ENCODE assay signal across 21 cellular contexts in genomic region chr16:8678068-8678927, GRCh38. TPM values are rescaled to one million over a fixed set of nuclear protein-coding genes. Genes with fewer than 3 reads are reported as not detected.
DNase-seq lines count a peak whose midpoint lies in the region; ATAC-seq, FAIRE-seq and TF ChIP-seq lines count a peak whose summit lies in the region.
"Had no signal": no experiment of that assay in that cellular context is flagged by ENCODE, and none has a peak within 500 bp of the region (broad histone marks: within the 10 kb centered on the region; RNA-seq: fewer than 3 reads in every experiment).

No MANE protein-coding gene starts in this region.

- H3K4ac ChIP-seq in H9 (ENCODE audit: low read depth, low read length) = no peak overlapping the region

- no peak overlapping the region for H3K23ac ChIP-seq in H9 (ENCODE audit: insufficient read length, low read depth, low read length)

- no peak overlapping the region for H2BK5ac ChIP-seq in H9 (ENCODE audit: insufficient read length, low read length)

- no peak overlapping the region for H3K9ac ChIP-seq in PC-3 (ENCODE audit: low read length)
- H3K9ac ChIP-seq in H9 (ENCODE audit: extremely low read depth, insufficient read length, low read length) = no peak overlapping the region

- H3K27me3 Mint-ChIP-seq in H9 (ENCODE audit: low read depth) = peaks cover 27% of the 10 kb centered on the region
- H3K27me3 Mint-ChIP-seq: activated CD4-positive, alpha-beta memory T cell treated with anti-CD3 and anti-CD28 coated beads for 36 hours; activated T-helper 17 cell treated with anti-CD3 and anti-CD28 coated beads, Interleukin-2, amount 50 U/mL, for 72 hours; CD4-positive, CD25-positive, alpha-beta regulatory T cell had no signal

- ATAC-seq in PC-3 (peak; percentile 57), pancreas (peak; percentile 6 to 25 (median 10)), gastrocnemius medialis (no peak), HG02973 (IDR thresholded peaks at IDR 0.05; ENCODE audit: unreplicated experiment) (no peak)
- ATAC-seq: activated T-helper 17 cell treated with anti-CD3 and anti-CD28 coated beads, Interleukin-2, amount 50 U/mL, for 72 hours; heart left ventricle; left lung had no signal

- TF ChIP-seq CTCF in PC-3 (conservative IDR thresholded peaks at IDR 0.05; ENCODE audit: low read depth, low read length) = no peak
- TF ChIP-seq CTCF in pancreas (IDR thresholded peaks at IDR 0.05) = no peak
- TF ChIP-seq CTCF in H9 (conservative IDR thresholded peaks at IDR 0.05) = no peak
- no peak for TF ChIP-seq CTCF in gastrocnemius medialis (IDR thresholded peaks at IDR 0.05 in 4 of 5, conservative IDR thresholded peaks at IDR 0.05 in 1 of 5)

- no peak overlapping the region for H2BK120ac ChIP-seq in H9 (ENCODE audit: low read depth, low read length, poor library complexity, severe bottlenecking)

- H2BK12ac ChIP-seq in H9 (ENCODE audit: insufficient read length, low read depth, low read length) = no peak overlapping the region

- H3K27ac ChIP-seq in PC-3 (ENCODE audit: low read length) (peak overlapping the region; percentile 71), esophagus (ENCODE audit: low read depth in 2 of 2, low read length in 1 of 2) (peak overlapping the region; percentile 45 to 68), pancreas (peak overlapping the region in 2 of 4 donors; percentile 72 to 79), H9 (ENCODE audit: insufficient read length, low read depth, low read length) (no peak overlapping the region), gastrocnemius medialis (no peak overlapping the region)
- H3K27ac ChIP-seq: heart left ventricle, left lung, right atrium auricular region, upper lobe of left lung had no signal

- no peak for FAIRE-seq in pancreas (lab: Jason Lieb, UNC)
- FAIRE-seq in GM12892 (lab: Jason Lieb, UNC) = no peak
- FAIRE-seq: GM19239 had no signal

- no peak overlapping the region for H3T11ph ChIP-seq in H9 (ENCODE audit: low read length)

- no peaks in the 10 kb centered on the region for H3K79me2 ChIP-seq in PC-3 (ENCODE audit: low read length)
- H3K79me2 ChIP-seq in H9 (ENCODE audit: insufficient read depth, low read length) = no peaks in the 10 kb centered on the region

- peaks cover 0 to 8% (median 2%) of the 10 kb centered on the region in 3 experiments; a peak in 4 of 7 replicates for H3K36me3 Mint-ChIP-seq in H9 (ENCODE audit: insufficient read depth in 1 of 3, low read depth in 3 of 3)

- H3K9me3 ChIP-seq in PC-3 (ENCODE audit: low read length) (no peaks in the 10 kb centered on the region), esophagus (ENCODE audit: control insufficient read depth in 2 of 2, insufficient read depth in 1 of 2, low read depth in 1 of 2, low read length in 1 of 2) (no peaks in the 10 kb centered on the region), pancreas (no peaks in the 10 kb centered on the region), H9 (ENCODE audit: control insufficient read depth, low read depth, low read length) (no peaks in the 10 kb centered on the region), gastrocnemius medialis (no peaks in the 10 kb centered on the region)
- H3K9me3 ChIP-seq: left lung, right atrium auricular region, upper lobe of left lung had no signal

- H2AK5ac ChIP-seq in H9 (ENCODE audit: insufficient read length, low read length) = no peak overlapping the region

- H4K91ac ChIP-seq in H9 (ENCODE audit: insufficient read length, low read depth, low read length) = no peak overlapping the region

- BruUV-seq in PC-3 (replicated peaks; lab: Mats Ljungman, UMichigan) = no TSS peak

- H3K9me3 Mint-ChIP-seq in H9 = peaks cover 4 to 7% of the 10 kb centered on the region in 2 experiments
- H3K9me3 Mint-ChIP-seq: activated T-helper 17 cell treated with anti-CD3 and anti-CD28 coated beads, Interleukin-2, amount 50 U/mL, for 72 hours had no signal

- intact Hi-C loops in PC-3 (cut with micrococcal nuclease) (no loop called here), pancreas (cut with DNase I) (no loop called here), gastrocnemius medialis (cut with DNase I; ENCODE audit: low total_unique reads) (no loop called here)

- WGBS in esophagus, 2 donors = 87 to 91% methylated on average over 7 of the region's 7 CpGs
- 46 to 66% methylated on average over 7 of the region's 7 CpGs for WGBS in pancreas, 2 donors
- no CpG with 5 or more reads among the region's 7 CpGs for WGBS in H9 (ENCODE audit: extremely low coverage, insufficient read length, low lambda C conversion rate)

- no peaks in the 10 kb centered on the region for H3K79me1 ChIP-seq in H9 (ENCODE audit: insufficient read depth, low read depth, low read length, poor library complexity, severe bottlenecking)

- H2BK15ac ChIP-seq in H9 (ENCODE audit: low read depth, low read length) = no peak overlapping the region

- no peak overlapping the region for H4K5ac ChIP-seq in H9 (ENCODE audit: insufficient read length, low read depth, low read length)

- in situ Hi-C loops in gastrocnemius medialis (cut with MboI; ENCODE audit: low sequenced_read_pairs in 4 of 4) = loop anchor here in 1 of 4 donors (10.0 kb wide), 1 partner anchor 117 kb away; the partner anchor contains the start of genes PMM2 and TMEM186

- H3K18ac ChIP-seq in H9 (ENCODE audit: insufficient read length, low read depth, low read length) = no peak overlapping the region

- peaks cover 5% of the 10 kb centered on the region for H3K23me2 ChIP-seq in H9 (ENCODE audit: insufficient read length, low read depth, low read length, poor library complexity, severe bottlenecking)

- no peak overlapping the region for H4K8ac ChIP-seq in H9 (replicated peaks; ENCODE audit: insufficient read length, low read depth, low read length)

- H3K27ac Mint-ChIP-seq in H9 = no peak overlapping the region
- H3K27ac Mint-ChIP-seq: activated CD4-positive, alpha-beta memory T cell treated with anti-CD3 and anti-CD28 coated beads for 36 hours; activated T-helper 17 cell treated with anti-CD3 and anti-CD28 coated beads, Interleukin-2, amount 50 U/mL, for 72 hours had no signal

- peak; percentile 55 for DNase-seq in Daoy (ENCODE audit: low read depth)
- peak; percentile 85 for DNase-seq in PC-3
- no peak for DNase-seq in pancreas
- no peak for DNase-seq in H9
- DNase-seq in gastrocnemius medialis = no peak
- no peak for DNase-seq in GM12892 (ENCODE audit: insufficient read length)
- DNase-seq: activated CD4-positive, alpha-beta memory T cell treated with anti-CD3 and anti-CD28 coated beads for 36 hours; CD4-positive, CD25-positive, alpha-beta regulatory T cell; effector CD8-positive, alpha-beta T cell; heart left ventricle; Kasumi-1; left lung; NCI-H187 treated with DMSO at 0.1 percent for 48 hours; NCI-H526 treated with DMSO at 0.1 percent for 48 hours; stimulated activated CD4-positive, alpha-beta T cell treated with anti-CD3 and anti-CD28 coated beads, Interleukin-4, amount 100 ng/mL, for 1 hour; upper lobe of left lung had no signal

- H3K56ac ChIP-seq in H9 (ENCODE audit: insufficient read length, low read depth, low read length) = no peak overlapping the region

- TF ChIP-seq POLR2A in gastrocnemius medialis (IDR thresholded peaks at IDR 0.05) = no peak
- TF ChIP-seq POLR2A in GM12892 (IDR thresholded peaks at IDR 0.05; ENCODE audit: low read depth, low read length) = no peak

- POLR2A ChIA-PET in PC-3 (lab: Charles Lee; ENCODE audit: unreplicated experiment) = no interaction called here

- H3F3A ChIP-seq in PC-3 (ENCODE audit: low read length, unreplicated experiment) = peaks cover 4% of the 10 kb centered on the region

- H3K27me3 ChIP-seq in PC-3 (ENCODE audit: low read length) (no peaks in the 10 kb centered on the region), esophagus (ENCODE audit: control insufficient read depth in 1 of 2, insufficient read depth in 2 of 2, low read length in 2 of 2) (no peaks in the 10 kb centered on the region), pancreas (no peaks in the 10 kb centered on the region), H9 (ENCODE audit: insufficient read depth, low read length) (no peaks in the 10 kb centered on the region; the same call in 1 of the 2 replicates), gastrocnemius medialis (no peaks in the 10 kb centered on the region)
- H3K27me3 ChIP-seq: heart left ventricle, left lung, right atrium auricular region, upper lobe of left lung had no signal

- H4K20me1 ChIP-seq in PC-3 (ENCODE audit: low read length) (no peaks in the 10 kb centered on the region), H9 (ENCODE audit: control insufficient read depth, insufficient read depth, insufficient read length) (no peaks in the 10 kb centered on the region)

- peaks cover 11 to 15% of the 10 kb centered on the region in 2 experiments for H3K4me1 Mint-ChIP-seq in H9

- CTCF ChIA-PET in PC-3 (lab: Charles Lee) = no interaction called here

- no peak overlapping the region for H3K14ac ChIP-seq in H9 (ENCODE audit: insufficient read depth, low read length)

- no peaks in the 10 kb centered on the region for H3K9me2 ChIP-seq in PC-3 (replicated peaks; ENCODE audit: low read length)

- no peak overlapping the region for H2BK20ac ChIP-seq in H9 (ENCODE audit: low read depth, low read length, poor library complexity, severe bottlenecking)

- H2AFZ ChIP-seq in PC-3 (ENCODE audit: low read length) (no peak overlapping the region), H9 (ENCODE audit: low read length) (no peak overlapping the region)

- H3K4me3 ChIP-seq in PC-3 (ENCODE audit: low read length) (no peak overlapping the region; the same call in 1 of the 2 replicates), esophagus (ENCODE audit: low read depth in 1 of 2, low read length in 2 of 2) (no peak overlapping the region), pancreas (no peak overlapping the region), gastrocnemius medialis (no peak overlapping the region)
- H3K4me3 ChIP-seq: heart left ventricle, left lung, right atrium auricular region, upper lobe of left lung had no signal

- H3K36me3 ChIP-seq in PC-3 (ENCODE audit: low read depth, low read length) (no peaks in the 10 kb centered on the region), esophagus (ENCODE audit: control insufficient read depth in 2 of 2, insufficient read depth in 2 of 2, low read length in 1 of 2) (no peaks in the 10 kb centered on the region), pancreas (no peaks in the 10 kb centered on the region), gastrocnemius medialis (no peaks in the 10 kb centered on the region)
- H3K36me3 ChIP-seq: left lung, right atrium auricular region, upper lobe of left lung had no signal

- H3K4me3 Mint-ChIP-seq in H9 = no peak overlapping the region
- H3K4me3 Mint-ChIP-seq: activated CD4-positive, alpha-beta memory T cell treated with anti-CD3 and anti-CD28 coated beads for 36 hours; activated T-helper 17 cell treated with anti-CD3 and anti-CD28 coated beads, Interleukin-2, amount 50 U/mL, for 72 hours had no signal

- H3K4me1 ChIP-seq in PC-3 (ENCODE audit: insufficient read depth, low read length) (peaks cover 30% of the 10 kb centered on the region), esophagus (ENCODE audit: control insufficient read depth in 2 of 2, insufficient read depth in 2 of 2, low read length in 1 of 2) (peaks cover 3 to 18% of the 10 kb centered on the region in 2 donors), pancreas (peaks cover 5 to 47% (median 13%) of the 10 kb centered on the region in 3 donors), H9 (ENCODE audit: insufficient read depth, low read length) (no peaks in the 10 kb centered on the region), gastrocnemius medialis (peaks cover 6 to 9% of the 10 kb centered on the region in 2 donors)

- peak overlapping the region; percentile 66 for H3K4me2 ChIP-seq in PC-3 (ENCODE audit: low read length)
- H3K4me2 ChIP-seq in H9 (ENCODE audit: insufficient read depth, insufficient read length, low read length) = no peak overlapping the region

RNA-seq across cellular contexts. Expression of gene ABAT, which starts 3.9 kb away (rescaled TPM):
- 2.2 and 3.9 TPM in 2 replicates for total RNA-seq in Daoy (2014; rRNA removed; shearing (Covaris generic))
- total RNA-seq in PC-3 (2014; rRNA removed) (0.17 and 0.95 TPM in 2 replicates), pancreas (10 to 100 TPM; 21.5 to 50.2 (median 29.1) TPM), H9 (2021) (6.2 and 7.3 TPM in 2 replicates), gastrocnemius medialis (1 to 10 TPM in 2 of 4 donors, under 1 TPM in 2; 0.55 to 1.9 (median 0.92) TPM)
- polyA plus RNA-seq in esophagus (1 to 10 TPM; 4.6 to 9.5 TPM), pancreas (10 to 100 TPM; 26.0 to 30.4 TPM)
- 3.3 TPM for polyA plus RNA-seq in GM12892 (2012; ENCODE audit: missing spikeins)

RNA-seq across cellular contexts. Expression of gene METTL22, which starts 56.8 kb away (rescaled TPM):
- 10.1 and 10.9 TPM in 2 replicates for total RNA-seq in Daoy (2014; rRNA removed; shearing (Covaris generic))
- 14.6 and 17.6 TPM in 2 replicates for total RNA-seq in PC-3 (2014; rRNA removed)
- polyA plus RNA-seq in esophagus = 10 to 100 TPM; 12.3 to 16.6 TPM
- 10 to 100 TPM in 5 of 6 donors, 1 to 10 TPM in 1; 9.7 to 19.3 (median 14.3) TPM for total RNA-seq in pancreas
- polyA plus RNA-seq in pancreas = 10 to 100 TPM; 28.6 to 38.9 TPM
- 48.9 and 51.9 TPM in 2 replicates for total RNA-seq in H9 (2021)
- total RNA-seq in gastrocnemius medialis = 10 to 100 TPM; 28.8 to 71.5 (median 51.5) TPM
- polyA plus RNA-seq in GM12892 (2012; ENCODE audit: missing spikeins) = 18.0 TPM

Comparison
In these comparisons a context has a peak if more than half of its experiments do, and no peak if none do; other contexts are left out.
1. DNase-seq: peak in Daoy (single experiment) and PC-3 (single experiment); none in pancreas (0 of 6), H9 (single experiment), gastrocnemius medialis (0 of 2) and GM12892 (single experiment).
2. ATAC-seq: peak in PC-3 (single experiment) and pancreas (4 of 4); none in gastrocnemius medialis (0 of 2) and HG02973 (single experiment).
3. H3K27ac ChIP-seq: peak in PC-3 (single experiment) and esophagus (2 of 2); none in H9 (single experiment) and gastrocnemius medialis (0 of 4).